ENCODE assay signal across 19 cellular contexts in the genomic region with DNA sequence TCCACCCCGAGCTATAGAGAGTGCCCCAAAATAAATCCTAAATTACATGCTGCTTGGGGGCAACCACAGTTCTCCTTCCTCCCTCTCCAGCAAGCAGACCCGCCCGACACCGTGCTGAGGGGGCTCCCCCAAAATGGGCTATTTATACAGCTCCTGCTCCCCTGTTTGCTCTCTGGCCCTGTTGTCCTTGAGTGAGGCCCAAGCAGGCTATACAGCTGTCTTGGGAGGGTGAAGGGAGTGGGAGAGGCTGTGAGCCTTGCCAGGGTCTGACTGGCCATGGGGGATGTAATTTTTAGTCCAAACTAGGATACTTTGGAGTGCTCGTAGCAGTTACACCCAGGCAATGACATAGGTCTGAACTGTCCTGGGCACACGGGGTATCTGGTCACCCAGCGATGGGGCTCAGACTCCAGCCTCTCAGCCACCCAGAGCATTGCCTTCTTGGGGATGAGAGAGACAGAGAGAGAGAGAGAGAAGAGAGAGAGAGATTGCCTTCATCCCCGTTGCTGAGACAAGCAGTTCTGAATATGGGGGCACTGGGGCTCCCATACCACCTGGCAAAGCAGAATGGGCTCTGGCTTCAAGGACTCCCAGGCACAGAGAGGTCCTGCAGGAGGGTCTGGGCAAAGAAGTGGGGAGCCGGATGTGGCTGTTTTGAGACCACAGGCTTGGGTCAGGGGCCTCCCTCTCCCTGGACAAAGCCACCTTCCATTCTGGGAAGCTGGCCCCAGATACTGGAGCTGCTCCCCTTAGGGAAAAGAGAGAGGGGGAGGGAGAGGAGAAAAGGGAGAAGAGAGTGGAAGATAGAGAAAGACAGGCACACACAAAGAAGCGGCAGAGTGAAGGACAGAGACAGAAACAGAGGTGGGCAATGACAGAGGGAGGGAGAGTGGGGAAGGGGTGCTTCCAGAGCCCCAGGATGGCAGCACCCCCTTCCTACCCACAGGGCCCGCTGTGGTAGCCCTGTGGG. TPM values are rescaled to one million over a fixed set of nuclear protein-coding genes. Genes with fewer than 3 reads are reported as not detected.
DNase-seq lines count a peak whose midpoint lies in the region; ATAC-seq, FAIRE-seq and TF ChIP-seq lines count a peak whose summit lies in the region.
"Had no signal": no experiment of that assay in that cellular context is flagged by ENCODE, and none has a peak within 500 bp of the region (broad histone marks: within the 10 kb centered on the region; RNA-seq: fewer than 3 reads in every experiment).

No MANE protein-coding gene starts in this region.

- TF ChIP-seq POLR2A in HepG2 (IDR thresholded peaks at IDR 0.05; ENCODE audit: insufficient read depth in 1 of 2, low read depth in 2 of 2, low read length in 2 of 2) = no peak

- H3K4me2 ChIP-seq in astrocyte (ENCODE audit: low read length) = peak overlapping the region; percentile 79
- H3K4me2 ChIP-seq in HepG2 (ENCODE audit: low read depth, low read length) = no peak overlapping the region

- intact Hi-C loops in tibial artery (cut with DNase I; ENCODE audit: low total_unique reads) = no loop called here
- intact Hi-C loops in HepG2 (cut with micrococcal nuclease; ENCODE audit: unreplicated experiment) = no loop called here

- TF ChIP-seq CTCF in astrocyte (IDR thresholded peaks at IDR 0.05; ENCODE audit: insufficient read depth, low read depth, low read length) = no peak
- TF ChIP-seq CTCF in tibial artery (IDR thresholded peaks at IDR 0.05) = no peak
- no peak for TF ChIP-seq CTCF in HepG2 (CRISPR knock-in tag; IDR thresholded peaks at IDR 0.05)

- H2AFZ ChIP-seq in astrocyte (ENCODE audit: low read depth, low read length) (peak overlapping the region; percentile 16), HepG2 (ENCODE audit: low read length) (no peak overlapping the region)

- H3K4me1 ChIP-seq in astrocyte (ENCODE audit: insufficient read depth, low read length) = peaks cover 67% of the 10 kb centered on the region
- H3K4me1 ChIP-seq in tibial artery = peaks cover 20 to 67% (median 60%) of the 10 kb centered on the region in 4 donors
- peaks cover 11% of the 10 kb centered on the region; the same call in 1 of the 2 replicates for H3K4me1 ChIP-seq in HepG2 (ENCODE audit: insufficient read depth, low read length)

- FAIRE-seq in astrocyte (lab: Jason Lieb, UNC) (no peak), HepG2 (lab: Jason Lieb, UNC) (no peak)

- no peak for TF ChIP-seq RAD21 in HepG2 (CRISPR knock-in tag; IDR thresholded peaks at IDR 0.05)

- no peaks in the 10 kb centered on the region for H3K36me3 ChIP-seq in H7 (replicated peaks; ENCODE audit: control insufficient read depth, insufficient read depth, low read length)
- H3K36me3 ChIP-seq in astrocyte (ENCODE audit: insufficient read depth, low read length) = no peaks in the 10 kb centered on the region
- H3K36me3 ChIP-seq in tibial artery = no peaks in the 10 kb centered on the region
- H3K36me3 ChIP-seq in HepG2 (replicated peaks in 1 of 2; ENCODE audit: control insufficient read depth in 1 of 2, insufficient read depth in 2 of 2, low read length in 2 of 2) = no peaks in the 10 kb centered on the region
- H3K36me3 ChIP-seq: prostate gland had no signal

- 10% methylated on average over 11 of the region's 11 CpGs for WGBS in HepG2 (ENCODE audit: low lambda C conversion rate)

- in situ Hi-C loops in HepG2 (cut with HindIII; ENCODE audit: extremely low pct_ligation_motif_present, low pct_unique_long_range_greater_than_20kb) = no loop called here

- H3K9ac ChIP-seq in astrocyte (ENCODE audit: low read length) (peak overlapping the region; percentile 42), HepG2 (ENCODE audit: insufficient read depth, low read depth, low read length) (no peak overlapping the region)

- POLR2A ChIA-PET in HepG2 (lab: Yijun Ruan, JAX) = no interaction called here

- H3K27ac ChIP-seq in astrocyte (ENCODE audit: low read depth, low read length) (no peak overlapping the region), tibial artery (peak overlapping the region; percentile 18 to 73), HepG2 (ENCODE audit: extremely low read length, insufficient read depth, low read length) (no peak overlapping the region)
- H3K27ac ChIP-seq: prostate gland had no signal

- no peak for TF ChIP-seq EP300 in HepG2 (IDR thresholded peaks at IDR 0.05; ENCODE audit: low read depth in 2 of 2, low read length in 2 of 2)
- no peak for TF ChIP-seq EP300 in HepG2 (CRISPR knock-in tag; IDR thresholded peaks at IDR 0.05; ENCODE audit: borderline replicate concordance)

- no peaks in the 10 kb centered on the region for H3K9me3 Mint-ChIP-seq in astrocyte (ENCODE audit: unreplicated experiment)
- H3K9me3 Mint-ChIP-seq: CD8-positive, alpha-beta memory T cell; memory B cell had no signal

- H3K4me3 Mint-ChIP-seq in astrocyte (ENCODE audit: unreplicated experiment) = peak overlapping the region; percentile 20
- H3K4me3 Mint-ChIP-seq: CD8-positive, alpha-beta memory T cell; memory B cell had no signal

- peak; percentile 21 for DNase-seq in H7
- DNase-seq in astrocyte (ENCODE audit: low read depth) = no peak
- peak; percentile 83 for DNase-seq in mesenteric fat pad (ENCODE audit: low spot score)
- DNase-seq in tibial artery = peak in 1 of 2 donors; percentile 56
- DNase-seq in HepG2 (ENCODE audit: low spot score) = no peak
- DNase-seq: activated naive CD4-positive, alpha-beta T cell treated with anti-CD3 and anti-CD28 coated beads, Interleukin-2, amount 50 U/mL, for 16 hours; CD8-positive, alpha-beta memory T cell; hypothalamus; Karpas-422; NCI-H524 treated with DMSO at 0.1 percent for 48 hours; stimulated activated CD4-positive, alpha-beta T cell treated with anti-CD3 and anti-CD28 coated beads, Interleukin-4, amount 100 ng/mL, for 4 hours; stimulated activated naive CD8-positive, alpha-beta T cell treated with anti-CD3 and anti-CD28 coated beads, Interleukin-15, Interleukin-2, amounts not matched to agents 100 U/mL and 50 U/mL, for 24 hours; T1000 had no signal

- no peaks in the 10 kb centered on the region for H4K20me1 ChIP-seq in astrocyte (ENCODE audit: insufficient read depth, low read length)
- H4K20me1 ChIP-seq in HepG2 (ENCODE audit: insufficient read depth, low read length) = no peaks in the 10 kb centered on the region

- H3K4me1 Mint-ChIP-seq in astrocyte (ENCODE audit: low read depth, unreplicated experiment) = peaks cover 60% of the 10 kb centered on the region
- H3K4me1 Mint-ChIP-seq: CD8-positive, alpha-beta memory T cell; memory B cell had no signal

- no TSS peak for BruUV-seq in HepG2 (replicated peaks; lab: Mats Ljungman, UMichigan)

- CTCF ChIA-PET in HepG2 (lab: Yijun Ruan, JAX; ENCODE audit: low intra/inter-chr PET ratio, low total read pairs) = interaction anchor here (1.3 kb wide), 1 partner anchor 10 kb away, joined by 3 read pairs; a partner anchor contains a TSS

- H3K27me3 ChIP-seq in H7 (ENCODE audit: control insufficient read depth, insufficient read depth, low read length) (no peaks in the 10 kb centered on the region; the same call in 1 of the 2 replicates), astrocyte (ENCODE audit: insufficient read depth, low read length) (no peaks in the 10 kb centered on the region), tibial artery (no peaks in the 10 kb centered on the region), HepG2 (ENCODE audit: control insufficient read depth in 1 of 2, insufficient read depth in 2 of 2, low read length in 2 of 2) (peaks cover 22 to 89% of the 10 kb centered on the region in 2 experiments)

- H3K9me3 ChIP-seq in astrocyte (ENCODE audit: insufficient read depth, low read depth, low read length) (no peaks in the 10 kb centered on the region), tibial artery (no peaks in the 10 kb centered on the region), HepG2 (ENCODE audit: low read length) (no peaks in the 10 kb centered on the region)
- H3K9me3 ChIP-seq: prostate gland had no signal

- H3K27me3 Mint-ChIP-seq in astrocyte (ENCODE audit: low read depth, unreplicated experiment) = no peaks in the 10 kb centered on the region

- peaks cover 17% of the 10 kb centered on the region for H3K36me3 Mint-ChIP-seq in astrocyte (ENCODE audit: low read depth, unreplicated experiment)
- H3K36me3 Mint-ChIP-seq: CD8-positive, alpha-beta memory T cell; memory B cell had no signal

- peaks cover 22% of the 10 kb centered on the region for H3K79me2 ChIP-seq in astrocyte (ENCODE audit: insufficient read depth, low read length)
- no peaks in the 10 kb centered on the region for H3K79me2 ChIP-seq in HepG2 (ENCODE audit: insufficient read depth, low read length)

- ATAC-seq in HG03045 (IDR thresholded peaks at IDR 0.05; ENCODE audit: unreplicated experiment) (no peak), GM19397 (IDR thresholded peaks at IDR 0.05; ENCODE audit: unreplicated experiment) (no peak), HepG2 (no peak)
- ATAC-seq: stimulated activated naive CD8-positive, alpha-beta T cell treated with anti-CD3 and anti-CD28 coated beads, Interleukin-15, Interleukin-2, amounts not matched to agents 100 U/mL and 50 U/mL, for 24 hours had no signal

- H3K4me3 ChIP-seq in H7 (ENCODE audit: insufficient read depth, low read depth, low read length) = peak overlapping the region; percentile 25; the same call in 1 of the 2 replicates
- no peak overlapping the region for H3K4me3 ChIP-seq in astrocyte (ENCODE audit: insufficient read depth, low read depth, low read length)
- H3K4me3 ChIP-seq in tibial artery = no peak overlapping the region
- no peak overlapping the region for H3K4me3 ChIP-seq in HepG2 (replicated peaks in 1 of 3; ENCODE audit: insufficient read depth in 1 of 3, low read depth in 2 of 3, low read length in 3 of 3)
- H3K4me3 ChIP-seq: prostate gland had no signal

- H3K27ac Mint-ChIP-seq in astrocyte (ENCODE audit: unreplicated experiment) = peak overlapping the region; percentile 72
- H3K27ac Mint-ChIP-seq: CD8-positive, alpha-beta memory T cell; memory B cell had no signal

RNA-seq across cellular contexts. Expression of a gene that starts 10.7 kb away (rescaled TPM):
- 7.3 and 7.5 TPM in 2 replicates for total RNA-seq in H7 (2014; rRNA removed; shearing (Covaris generic))
- total RNA-seq in astrocyte (18.3 and 28.2 TPM in 2 replicates), mesenteric fat pad (not detected), HepG2 (2016; rRNA removed; fragmentation: Illumina TruSeq; extraction: Trizol) (not detected in 2 replicates)
- total RNA-seq in HepG2 (2016; cell fraction: cytosol; rRNA removed; fragmentation: Illumina TruSeq; extraction: Trizol; ENCODE audit: low read depth) = not detected in 2 replicates
- total RNA-seq in HepG2 (2016; cell fraction: insoluble cytoplasmic fraction; rRNA removed; fragmentation: Illumina TruSeq; extraction: Trizol) = not detected in 2 replicates
- total RNA-seq in HepG2 (2016; cell fraction: membrane; rRNA removed; fragmentation: Illumina TruSeq; extraction: Trizol) = 0.14 TPM in 1 of 2 replicates, not detected in the other
- not detected in 2 replicates for total RNA-seq in HepG2 (2016; cell fraction: nucleus; rRNA removed; fragmentation: Illumina TruSeq; extraction: Trizol)
- polyA plus RNA-seq in HepG2 (2011; rRNA removed) = 0.07 and 0.10 TPM in 2 replicates
- 0.25 and 0.47 TPM in 2 replicates for polyA plus RNA-seq in HepG2 (2011; cell fraction: cytosol; rRNA removed)
- 0.07 and 0.08 TPM in 2 replicates for polyA plus RNA-seq in HepG2 (2011; cell fraction: nucleus; rRNA removed)
- 0.11 and 0.31 TPM in 2 replicates for polyA plus RNA-seq in HepG2 (2012)
- polyA plus RNA-seq in HepG2 (2016; cell fraction: cytosol; fragmentation: Illumina TruSeq; extraction: Trizol; ENCODE audit: low read depth) = 0.05 and 0.06 TPM in 2 replicates
- not detected in 2 replicates for polyA plus RNA-seq in HepG2 (2016; cell fraction: insoluble cytoplasmic fraction; fragmentation: Illumina TruSeq; extraction: Trizol; ENCODE audit: low read depth)
- polyA plus RNA-seq in HepG2 (2016; cell fraction: membrane; fragmentation: Illumina TruSeq; extraction: Trizol; ENCODE audit: low read depth) = 0.23 TPM in 1 of 2 replicates, not detected in the other
- not detected in 2 replicates for polyA plus RNA-seq in HepG2 (2016; cell fraction: nucleus; fragmentation: Illumina TruSeq; extraction: Trizol; ENCODE audit: insufficient read depth, low read depth)
- polyA minus RNA-seq in HepG2 (2011; rRNA and poly(A)+ RNA removed; ENCODE audit: low replicate concordance) = 0.32 and 15.1 TPM in 2 replicates
- polyA minus RNA-seq in HepG2 (2011; cell fraction: cytosol; rRNA and poly(A)+ RNA removed) = not detected in 2 replicates
- polyA minus RNA-seq in HepG2 (2011; cell fraction: nucleus; rRNA and poly(A)+ RNA removed) = not detected in 2 replicates
- total RNA-seq: CD8-positive, alpha-beta memory T cell; cerebellum; RPMI7951 had no signal
- polyA plus RNA-seq: CD8-positive, alpha-beta memory T cell had no signal

Comparison
In these comparisons a context has a peak if more than half of its experiments do, and no peak if none do; other contexts are left out.
1. DNase-seq: peak in H7 (single experiment) and mesenteric fat pad (single experiment); none in astrocyte (single experiment) and HepG2 (single experiment).
2. H3K27ac ChIP-seq: peak in tibial artery (2 of 2); none in astrocyte (single experiment) and HepG2 (single experiment).